ENCODE assay signal across 8 cellular contexts in the genomic region with DNA sequence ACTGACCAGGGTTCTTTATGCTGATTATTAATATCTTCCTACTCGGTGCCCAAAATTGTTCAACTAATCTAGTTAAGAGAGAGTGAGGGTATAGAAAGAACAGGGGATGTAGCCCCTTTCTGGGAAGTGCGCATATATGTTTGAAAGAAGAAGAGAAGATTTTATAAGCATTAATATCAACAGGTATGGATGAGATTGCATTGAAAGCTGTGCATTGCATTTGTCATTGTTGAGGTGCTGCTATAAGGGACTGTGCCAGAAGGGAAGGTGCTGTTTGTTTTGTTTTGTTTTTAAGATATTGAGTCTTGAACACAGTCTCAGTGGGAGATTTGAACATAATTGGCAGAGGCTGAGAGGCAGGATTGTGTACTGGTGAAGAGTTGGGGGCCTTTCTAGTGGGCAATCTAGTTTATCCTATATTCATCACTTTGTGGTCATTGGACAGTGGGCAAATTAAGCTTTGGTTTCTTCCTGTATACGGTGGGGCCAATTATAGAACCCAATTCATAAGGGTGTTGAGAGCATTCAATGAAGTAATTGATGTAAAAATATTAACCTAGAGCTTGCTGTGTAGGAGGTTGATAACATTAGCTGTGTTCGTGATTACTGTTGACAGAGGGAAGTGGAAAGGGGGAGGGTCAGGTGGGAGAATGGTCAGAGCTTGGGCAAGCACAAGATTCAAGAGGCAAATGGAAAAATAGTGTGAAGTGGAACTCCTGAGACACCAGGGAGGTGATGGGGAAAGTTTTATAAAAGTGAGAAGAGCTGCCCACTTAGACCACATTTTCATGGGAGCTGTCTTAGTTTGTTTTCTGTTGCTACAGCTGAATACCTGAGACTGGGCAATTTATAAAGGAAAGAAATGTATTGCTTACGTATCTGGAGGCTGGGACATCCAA. TPM values are rescaled to one million over a fixed set of nuclear protein-coding genes. Genes with fewer than 3 reads are reported as not detected.
DNase-seq lines count a peak whose midpoint lies in the region; ATAC-seq and TF ChIP-seq lines count a peak whose summit lies in the region.

No MANE protein-coding gene starts in this region.

- peak overlapping the region; percentile 69 to 93 (median 89) for H3K27ac Mint-ChIP-seq in CD4-positive, CD25-positive, alpha-beta regulatory T cell

- no peaks in the 10 kb centered on the region for H3K27me3 ChIP-seq in CD4-positive, CD25-positive, alpha-beta regulatory T cell (ENCODE audit: control insufficient read depth, insufficient read depth, low read length)
- H3K27me3 ChIP-seq in OCI-LY1 (ENCODE audit: insufficient read depth, low read length) = no peaks in the 10 kb centered on the region
- no peaks in the 10 kb centered on the region for H3K27me3 ChIP-seq in MG63

- H3K4me3 ChIP-seq in CD4-positive, CD25-positive, alpha-beta regulatory T cell (ENCODE audit: low read depth, low read length) = peak overlapping the region; percentile 67
- H3K4me3 ChIP-seq in OCI-LY1 (ENCODE audit: low read depth, low read length, poor library complexity, severe bottlenecking) = peak overlapping the region; percentile 48
- no peak overlapping the region for H3K4me3 ChIP-seq in MG63

- DNase-seq in CD4-positive, CD25-positive, alpha-beta regulatory T cell = no peak
- no peak for DNase-seq in left cardiac atrium
- DNase-seq in MG63 = no peak
- no peak for DNase-seq in Kasumi-1 (lab: John Stamatoyannopoulos, UW)
- no peak for DNase-seq in G401 (ENCODE audit: low spot score)
- no peak for DNase-seq in DMS53 (lab: John Stamatoyannopoulos, UW)

- H3K9me3 ChIP-seq in CD4-positive, CD25-positive, alpha-beta regulatory T cell (ENCODE audit: control insufficient read depth in 2 of 2, low read length in 2 of 2) = no peaks in the 10 kb centered on the region
- H3K9me3 ChIP-seq in OCI-LY1 (ENCODE audit: low read length) (no peaks in the 10 kb centered on the region), MG63 (no peaks in the 10 kb centered on the region)

- peak overlapping the region; percentile 58; the same call in 1 of the 2 replicates for H3K9ac ChIP-seq in OCI-LY1 (ENCODE audit: low read length)

- no peaks in the 10 kb centered on the region for H3K27me3 Mint-ChIP-seq in CD4-positive, CD25-positive, alpha-beta regulatory T cell

- H3K9me2 ChIP-seq in OCI-LY1 (ENCODE audit: low read depth, low read length) = no peaks in the 10 kb centered on the region

- ATAC-seq in CD4-positive, CD25-positive, alpha-beta regulatory T cell (ENCODE audit: low read depth in 2 of 2) = no peak
- ATAC-seq in GM18907 (IDR thresholded peaks at IDR 0.05; ENCODE audit: unreplicated experiment) = peak; percentile 6
- ATAC-seq in left cardiac atrium = peak; percentile 66 to 71

- H3K79me2 ChIP-seq in OCI-LY1 (ENCODE audit: insufficient read depth, low read length) = peaks cover 35% of the 10 kb centered on the region

- no peaks in the 10 kb centered on the region for H3K9me3 Mint-ChIP-seq in CD4-positive, CD25-positive, alpha-beta regulatory T cell

- H3K4me1 Mint-ChIP-seq in CD4-positive, CD25-positive, alpha-beta regulatory T cell = peaks cover 39 to 84% (median 62%) of the 10 kb centered on the region in 4 donors

- intact Hi-C loops in left cardiac atrium (cut with DNase I) = no loop called here

- H3K4me2 ChIP-seq in OCI-LY1 (ENCODE audit: low read length) = peak overlapping the region; percentile 65

- no peaks in the 10 kb centered on the region; the same call in none of the 2 replicates for H3F3A ChIP-seq in OCI-LY1 (ENCODE audit: insufficient read depth, low read length)

- H4K20me1 ChIP-seq in OCI-LY1 (ENCODE audit: insufficient read depth, low read length) = no peaks in the 10 kb centered on the region

- H3K36me3 Mint-ChIP-seq in CD4-positive, CD25-positive, alpha-beta regulatory T cell = peaks cover 4% of the 10 kb centered on the region

- H3K36me3 ChIP-seq in CD4-positive, CD25-positive, alpha-beta regulatory T cell (ENCODE audit: control insufficient read depth, insufficient read depth, low read length) = no peaks in the 10 kb centered on the region
- H3K36me3 ChIP-seq in OCI-LY1 (ENCODE audit: insufficient read depth, low read length) (no peaks in the 10 kb centered on the region), MG63 (no peaks in the 10 kb centered on the region)

- peak overlapping the region; percentile 69 for H3K27ac ChIP-seq in CD4-positive, CD25-positive, alpha-beta regulatory T cell (ENCODE audit: insufficient read depth, low read length, poor library complexity, severe bottlenecking)
- H3K27ac ChIP-seq in OCI-LY1 (ENCODE audit: low read depth, low read length, poor library complexity, severe bottlenecking) = peak overlapping the region; percentile 98

- H3K4me1 ChIP-seq in CD4-positive, CD25-positive, alpha-beta regulatory T cell (ENCODE audit: control insufficient read depth, insufficient read depth, low read length, poor library complexity, severe bottlenecking) = peaks cover 47% of the 10 kb centered on the region
- peaks cover 94% of the 10 kb centered on the region for H3K4me1 ChIP-seq in OCI-LY1 (ENCODE audit: insufficient read depth, low read length, severe bottlenecking)

- no peak overlapping the region for H2AFZ ChIP-seq in OCI-LY1 (ENCODE audit: low read length)

- in situ Hi-C loops in G401 (cut with HindIII; ENCODE audit: low sequenced_read_pairs) = no loop called here

- no peak for TF ChIP-seq CTCF in OCI-LY1 (IDR thresholded peaks at IDR 0.05; ENCODE audit: low read length)

- peak overlapping the region; percentile 41 to 87 (median 60) for H3K4me3 Mint-ChIP-seq in CD4-positive, CD25-positive, alpha-beta regulatory T cell

RNA-seq across cellular contexts. Expression of a gene that starts 19.9 kb away (rescaled TPM):
- 59.7 TPM for total RNA-seq in CD4-positive, CD25-positive, alpha-beta regulatory T cell
- polyA plus RNA-seq in CD4-positive, CD25-positive, alpha-beta regulatory T cell = 10 to 100 TPM; 43.5 to 60.3 (median 49.1) TPM
- total RNA-seq in left cardiac atrium = 10 to 100 TPM; 46.3 to 55.6 TPM
- 28.8 and 40.7 TPM in 2 replicates for total RNA-seq in MG63 (2014; rRNA removed; shearing (Covaris generic); ENCODE audit: low replicate concordance)
- total RNA-seq in G401 (2014; rRNA removed; shearing (Covaris generic)) = 0.07 and 0.12 TPM in 2 replicates

Comparison
In these comparisons a context has a peak if more than half of its experiments do, and no peak if none do; other contexts are left out.
1. ATAC-seq: peak in GM18907 (single experiment) and left cardiac atrium (2 of 2); none in CD4-positive, CD25-positive, alpha-beta regulatory T cell (0 of 2).
2. RNA of a gene that starts 19.9 kb away (total RNA-seq): 59.7 TPM in CD4-positive, CD25-positive, alpha-beta regulatory T cell (single experiment), 46.3 to 55.6 TPM in left cardiac atrium and 28.8 to 40.7 TPM in MG63; 0.07 to 0.12 TPM in G401; every median in the first group is over 10 times any median in the second.